In the genomic region with DNA sequence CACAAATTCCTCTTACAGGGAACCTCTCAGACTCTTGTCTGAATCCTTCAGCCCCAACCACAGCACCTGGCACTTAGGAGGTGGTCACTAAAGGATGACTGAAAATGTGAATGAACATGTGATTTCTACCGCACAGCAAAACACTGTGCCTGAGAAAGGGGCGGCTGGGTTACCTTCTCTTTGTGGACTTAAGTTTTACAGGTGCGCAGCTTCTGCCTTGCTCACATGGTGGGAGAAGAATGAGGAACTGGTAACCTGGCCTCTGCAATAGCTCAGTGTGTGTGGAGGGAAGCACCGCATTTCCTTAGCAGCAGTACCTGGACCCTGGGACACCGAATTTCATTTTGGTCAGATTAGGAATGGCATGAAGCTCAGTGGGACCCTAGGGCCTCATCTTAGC, we compare ENCODE assay signal across 25 cellular contexts.
"Had no signal": no experiment of that assay in that cellular context is flagged by ENCODE, and none has a peak within 500 bp of the region (broad histone marks: within the 10 kb centered on the region; RNA-seq: fewer than 3 reads in every experiment).

No MANE protein-coding gene starts in this region.

- H3K9me3 ChIP-seq: lower lobe of right lung, neutrophil, right atrium auricular region, thoracic aorta, tibial nerve, upper lobe of left lung had no signal

- DNase-seq: dorsolateral prefrontal cortex; effector CD4-positive, alpha-beta T cell; hypothalamus; left ventricle myocardium superior; lower lobe of right lung; stimulated activated CD4-positive, alpha-beta T cell treated with anti-CD3 and anti-CD28 coated beads, Interleukin-12 subunit alpha, Interleukin-12 subunit beta, amount 100 ng/mL, for 4 hours; stimulated activated CD4-positive, alpha-beta T cell treated with anti-CD3 and anti-CD28 coated beads, Interleukin-1b, Interleukin-23, amount 100 ng/mL, for 48 hours; stimulated activated CD4-positive, alpha-beta T cell treated with anti-CD3 and anti-CD28 coated beads, Interleukin-4, amount 100 ng/mL, for 1 hour; upper lobe of left lung had no signal

- H3K9me3 Mint-ChIP-seq: natural killer cell treated with Interleukin-12 subunit alpha and Interleukin-12 subunit beta and Interleukin-15 and Interleukin-18, amount 100 ng/mL, for 72 hours; neural crest cell; stimulated activated effector memory CD8-positive, alpha-beta T cell treated with anti-CD3 and anti-CD28 coated beads, Interleukin-12 subunit alpha, Interleukin-12 subunit beta, amount 100 ng/mL, for 72 hours; stimulated activated naive CD8-positive, alpha-beta T cell treated with anti-CD3 and anti-CD28 coated beads, Interleukin-15, Interleukin-2, amounts not matched to agents 100 ng/mL and 50 ng/mL, for 24 hours had no signal

- H3K36me3 ChIP-seq: lower lobe of right lung, neutrophil, right atrium auricular region, thoracic aorta, tibial nerve, upper lobe of left lung had no signal

- H3K27me3 ChIP-seq: dorsolateral prefrontal cortex, right atrium auricular region, upper lobe of left lung had no signal

- ATAC-seq: left ventricle myocardium superior; natural killer cell treated with Interleukin-12 subunit alpha and Interleukin-12 subunit beta and Interleukin-15 and Interleukin-18, amount 100 ng/mL, for 72 hours; sciatic nerve; stimulated activated effector memory CD8-positive, alpha-beta T cell treated with anti-CD3 and anti-CD28 coated beads, Interleukin-12 subunit alpha, Interleukin-12 subunit beta, amount 100 ng/mL, for 72 hours had no signal

- H3K79me2 ChIP-seq: parathyroid adenoma had no signal

- H3K4me3 Mint-ChIP-seq: natural killer cell treated with Interleukin-12 subunit alpha and Interleukin-12 subunit beta and Interleukin-15 and Interleukin-18, amount 100 ng/mL, for 72 hours; neural crest cell; stimulated activated effector memory CD8-positive, alpha-beta T cell treated with anti-CD3 and anti-CD28 coated beads, Interleukin-12 subunit alpha, Interleukin-12 subunit beta, amount 100 ng/mL, for 72 hours; stimulated activated naive CD8-positive, alpha-beta T cell treated with anti-CD3 and anti-CD28 coated beads, Interleukin-15, Interleukin-2, amounts not matched to agents 100 ng/mL and 50 ng/mL, for 24 hours had no signal

- H3K4me3 ChIP-seq: dorsolateral prefrontal cortex, lower lobe of right lung, right atrium auricular region, smooth muscle cell, thoracic aorta, tibial nerve, upper lobe of left lung had no signal

- H2AFZ ChIP-seq: parathyroid adenoma had no signal

- H3K27ac ChIP-seq: dorsolateral prefrontal cortex, lower lobe of right lung, neutrophil, parathyroid adenoma, right atrium auricular region, thoracic aorta, tibial nerve, upper lobe of left lung had no signal

- H3K4me1 Mint-ChIP-seq: stimulated activated effector memory CD8-positive, alpha-beta T cell treated with anti-CD3 and anti-CD28 coated beads, Interleukin-12 subunit alpha, Interleukin-12 subunit beta, amount 100 ng/mL, for 72 hours had no signal

- H3K4me2 ChIP-seq: smooth muscle cell had no signal

- H3K4me1 ChIP-seq: parathyroid adenoma, tibial nerve had no signal

- H3K36me3 Mint-ChIP-seq: natural killer cell treated with Interleukin-12 subunit alpha and Interleukin-12 subunit beta and Interleukin-15 and Interleukin-18, amount 100 ng/mL, for 72 hours; stimulated activated effector memory CD8-positive, alpha-beta T cell treated with anti-CD3 and anti-CD28 coated beads, Interleukin-12 subunit alpha, Interleukin-12 subunit beta, amount 100 ng/mL, for 72 hours had no signal

- FAIRE-seq: colon, frontal cortex, keratinocyte, urothelium cell line had no signal

- H3K27ac Mint-ChIP-seq: natural killer cell treated with Interleukin-12 subunit alpha and Interleukin-12 subunit beta and Interleukin-15 and Interleukin-18, amount 100 ng/mL, for 72 hours; progenitor cell of endocrine pancreas; stimulated activated effector memory CD8-positive, alpha-beta T cell treated with anti-CD3 and anti-CD28 coated beads, Interleukin-12 subunit alpha, Interleukin-12 subunit beta, amount 100 ng/mL, for 72 hours; stimulated activated naive CD8-positive, alpha-beta T cell treated with anti-CD3 and anti-CD28 coated beads, Interleukin-15, Interleukin-2, amounts not matched to agents 100 ng/mL and 50 ng/mL, for 24 hours had no signal
